In the genomic region with DNA sequence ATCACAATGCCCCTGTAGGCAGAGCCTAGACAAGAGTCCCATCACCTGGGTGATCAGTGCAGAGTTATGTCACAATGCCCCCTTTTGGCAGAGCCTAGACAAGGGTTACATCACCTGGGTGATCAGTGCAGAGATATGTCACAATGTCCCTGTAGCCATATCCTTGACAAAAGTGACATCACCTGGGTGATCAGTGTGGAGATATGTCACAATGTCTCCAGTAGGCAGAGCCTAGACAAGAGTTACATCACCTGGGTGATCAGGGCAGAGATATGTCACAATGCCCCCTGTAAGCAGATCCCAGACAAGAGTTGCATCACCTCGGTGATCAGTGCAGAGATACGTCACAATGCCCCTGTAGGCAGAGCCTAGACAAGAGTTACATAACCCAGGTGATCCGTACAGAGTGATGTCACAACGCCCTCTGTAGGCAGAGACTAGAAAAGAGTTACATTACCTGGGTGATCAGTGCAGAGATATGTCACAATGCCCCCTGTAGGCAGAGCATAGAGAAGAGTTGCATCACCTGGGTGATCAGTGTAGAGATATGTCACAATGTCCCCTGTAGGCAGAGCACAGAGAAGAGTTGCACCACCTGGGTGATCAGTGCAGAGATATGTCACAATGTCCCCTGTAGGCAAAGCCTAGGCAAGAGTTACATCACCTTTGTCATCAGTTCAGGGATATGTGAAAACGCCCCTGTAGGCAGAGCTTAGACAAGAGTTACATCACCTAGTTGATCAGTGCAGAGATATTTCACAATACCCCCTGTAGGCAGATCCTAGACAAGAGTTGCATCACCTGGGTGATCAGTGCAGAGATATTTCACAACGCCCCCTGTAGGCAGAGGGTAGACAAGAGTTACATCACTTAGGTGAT, we compare ENCODE assay signal across 14 cellular contexts. TPM values are rescaled to one million over a fixed set of nuclear protein-coding genes. Genes with fewer than 3 reads are reported as not detected.
DNase-seq lines count a peak whose midpoint lies in the region; ATAC-seq and TF ChIP-seq lines count a peak whose summit lies in the region.
"Not testable (repeated sequence)": the region's sequence is repeated elsewhere in the genome, so short reads cannot be mapped to it uniquely, and the experiment has no call there.
"Had no signal": no experiment of that assay in that cellular context is flagged by ENCODE, and none has a peak within 500 bp of the region (broad histone marks: within the 10 kb centered on the region; RNA-seq: fewer than 3 reads in every experiment).

No MANE protein-coding gene starts in this region.

- not testable (repeated sequence) for H3K9me3 ChIP-seq in lung (ENCODE audit: control insufficient read depth in 2 of 2, insufficient read depth in 1 of 2, low read length in 1 of 2); upper lobe of right lung

- H3K4me3 Mint-ChIP-seq in activated CD4-positive, alpha-beta T cell treated with anti-CD3 and anti-CD28 coated beads, Interleukin-2, amount 10 ng/mL, durations not matched to agents 24 days and 14 days, result not testable (repeated sequence)

- not testable (repeated sequence) for TF ChIP-seq CTCF in lung (IDR thresholded peaks at IDR 0.05; ENCODE audit: control extremely low read depth, extremely low read depth); upper lobe of right lung (IDR thresholded peaks at IDR 0.05)

- not testable (repeated sequence) for H3K4me1 Mint-ChIP-seq in activated CD4-positive, alpha-beta T cell treated with anti-CD3 and anti-CD28 coated beads, Interleukin-2, amount 10 ng/mL, durations not matched to agents 24 days and 14 days

- WGBS in lung, 2 donors, result 43 to 55% methylated on average over 3 to 5 of the region's 6 CpGs

- H3K36me3 ChIP-seq in lung (ENCODE audit: control insufficient read depth in 2 of 2, insufficient read depth in 2 of 2, low read length in 2 of 2); upper lobe of right lung: not testable (repeated sequence)

- DNase-seq in activated CD4-positive, alpha-beta T cell treated with anti-CD3 and anti-CD28 coated beads, Interleukin-2, amount 10 ng/mL, durations not matched to agents 24 days and 14 days, result peak; percentile 69
- peak; percentile 6 for DNase-seq in activated naive CD4-positive, alpha-beta T cell treated with Interleukin-2 at 50 U/mL for 16 hours
- DNase-seq in Right ventricle myocardium inferior (ENCODE audit: missing footprints); upper lobe of right lung: not testable (repeated sequence)
- DNase-seq in lung (ENCODE audit: low spot score) (peak; percentile 30), sciatic nerve (ENCODE audit: low spot score) (peak; percentile 48)

- H3K4me3 ChIP-seq in lung, upper lobe of right lung: not testable (repeated sequence)

- H3K4me1 ChIP-seq in lung (ENCODE audit: control insufficient read depth in 2 of 2, insufficient read depth in 2 of 2, low read length in 2 of 2); upper lobe of right lung: not testable (repeated sequence)

- H3K27ac Mint-ChIP-seq in activated CD4-positive, alpha-beta T cell treated with anti-CD3 and anti-CD28 coated beads, Interleukin-2, amount 10 ng/mL, durations not matched to agents 24 days and 14 days, result not testable (repeated sequence)

- intact Hi-C loops in activated CD4-positive, alpha-beta T cell treated with anti-CD3 and anti-CD28 coated beads, Interleukin-2, amount 10 ng/mL, durations not matched to agents 24 days and 14 days (cut with micrococcal nuclease); Right ventricle myocardium inferior (cut with DNase I); sciatic nerve (cut with DNase I); upper lobe of right lung (cut with DNase I): not testable (repeated sequence)

- H3K9me3 Mint-ChIP-seq in activated CD4-positive, alpha-beta T cell treated with anti-CD3 and anti-CD28 coated beads, Interleukin-2, amount 10 ng/mL, durations not matched to agents 24 days and 14 days, result not testable (repeated sequence)

- ATAC-seq in GM21526 (IDR thresholded peaks at IDR 0.05; ENCODE audit: low FRiP score, unreplicated experiment) (peak; percentile 47), HG03354 (IDR thresholded peaks at IDR 0.05; ENCODE audit: poor library complexity, severe bottlenecking, unreplicated experiment) (peak; percentile 42), Right ventricle myocardium inferior (peak; percentile 62), lung (ENCODE audit: insufficient read depth, low FRiP score) (peak; percentile 36), sciatic nerve (peak; percentile 62), upper lobe of right lung (peak; percentile 71)

- H3K27ac ChIP-seq in lung (ENCODE audit: low read depth in 1 of 2, low read length in 1 of 2); upper lobe of right lung: not testable (repeated sequence)

- H3K27me3 Mint-ChIP-seq in activated CD4-positive, alpha-beta T cell treated with anti-CD3 and anti-CD28 coated beads, Interleukin-2, amount 10 ng/mL, durations not matched to agents 24 days and 14 days, result not testable (repeated sequence)

- H3K27me3 ChIP-seq in lung (ENCODE audit: control insufficient read depth, insufficient read depth); upper lobe of right lung: not testable (repeated sequence)

- not testable (repeated sequence) for H3K36me3 Mint-ChIP-seq in activated CD4-positive, alpha-beta T cell treated with anti-CD3 and anti-CD28 coated beads, Interleukin-2, amount 10 ng/mL, durations not matched to agents 24 days and 14 days (ENCODE audit: low read depth)

RNA-seq across cellular contexts. Expression of gene DUX4, which starts 4.4 kb away (rescaled TPM):
- not detected in 2 replicates for total RNA-seq in activated CD4-positive, alpha-beta T cell treated with anti-CD3 and anti-CD28 coated beads, Interleukin-2, amount 10 ng/mL, durations not matched to agents 24 days and 14 days
- not detected for total RNA-seq in Right ventricle myocardium inferior
- not detected for total RNA-seq in lung
- polyA plus RNA-seq in lung, result not detected
- not detected for total RNA-seq in sciatic nerve
- not detected for total RNA-seq in upper lobe of right lung
- total RNA-seq: glomerular endothelial cell; naive thymus-derived CD8-positive, alpha-beta T cell; renal cortical epithelial cell had no signal
- polyA plus RNA-seq: esophagus; mammary epithelial cell; naive thymus-derived CD8-positive, alpha-beta T cell; SK-N-SH had no signal
